In the genomic region with DNA sequence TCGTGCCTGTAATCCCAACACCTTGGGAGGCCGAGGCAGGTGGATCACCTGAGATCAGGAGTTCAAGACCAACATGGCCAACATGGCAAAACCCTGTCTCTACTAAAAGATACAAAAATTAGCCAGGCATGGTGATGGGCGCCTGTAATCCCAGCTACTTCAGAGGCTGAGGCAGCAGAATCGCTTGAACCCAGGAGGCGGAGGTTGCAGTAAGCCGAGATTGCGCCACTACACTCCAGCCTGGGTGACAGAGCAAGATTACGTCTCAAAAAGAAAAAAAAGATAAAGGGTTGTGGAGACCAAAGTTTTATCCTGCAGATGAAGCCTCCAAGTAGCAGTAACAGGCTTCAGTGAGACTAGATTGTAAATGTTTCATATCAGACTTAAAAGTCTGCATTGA, we compare ENCODE assay signal across 6 cellular contexts. TPM values are rescaled to one million over a fixed set of nuclear protein-coding genes. Genes with fewer than 3 reads are reported as not detected.
"Had no signal": no experiment of that assay in that cellular context is flagged by ENCODE, and none has a peak within 500 bp of the region (broad histone marks: within the 10 kb centered on the region; RNA-seq: fewer than 3 reads in every experiment).

No MANE protein-coding gene starts in this region.

RNA-seq across cellular contexts. Expression of a gene that starts 24.2 kb away (rescaled TPM):
- total RNA-seq: GM23248, H1, H4, H7, H9, HFFc6 had no signal
- polyA plus RNA-seq: GM23248, H1 had no signal
